22 cellular contexts compared by ENCODE assay signal in genomic region chr4:25694466-25694865, GRCh38. TPM values are rescaled to one million over a fixed set of nuclear protein-coding genes. Genes with fewer than 3 reads are reported as not detected.
DNase-seq lines count a peak whose midpoint lies in the region; ATAC-seq, FAIRE-seq and TF ChIP-seq lines count a peak whose summit lies in the region.
"Had no signal": no experiment of that assay in that cellular context is flagged by ENCODE, and none has a peak within 500 bp of the region (broad histone marks: within the 10 kb centered on the region; RNA-seq: fewer than 3 reads in every experiment).

No MANE protein-coding gene starts in this region.

- no peak overlapping the region for H3K4me3 Mint-ChIP-seq in MCF 10A (ENCODE audit: unreplicated experiment)
- H3K4me3 Mint-ChIP-seq in activated CD8-positive, alpha-beta T cell treated with anti-CD3 and anti-CD28 coated beads, Interleukin-2, amount 10 ng/mL, durations not matched to agents 7 days and 5 days: no peak overlapping the region
- H3K4me3 Mint-ChIP-seq: activated naive CD4-positive, alpha-beta T cell treated with anti-CD3 and anti-CD28 coated beads for 36 hours; naive thymus-derived CD8-positive, alpha-beta T cell; stimulated activated memory B cell treated with anti-CD40 and anti-IgM and Interleukin-4, amounts not matched to agents 10 μg/mL and 1 μg/mL and 100 μg/mL, for 72 hours had no signal

- H3K4me1 ChIP-seq in mammary epithelial cell (ENCODE audit: insufficient read depth, low read length) (no peaks in the 10 kb centered on the region), small intestine (ENCODE audit: control insufficient read depth in 2 of 2, insufficient read depth in 1 of 2, low read depth in 1 of 2, low read length in 1 of 2) (peaks cover 4 to 5% of the 10 kb centered on the region in 2 donors)
- H3K4me1 ChIP-seq: left lung, SJSA1, tibial nerve had no signal

- peaks cover 6% of the 10 kb centered on the region for H3K4me1 Mint-ChIP-seq in MCF 10A (ENCODE audit: insufficient read depth, unreplicated experiment)
- peaks cover 4% of the 10 kb centered on the region for H3K4me1 Mint-ChIP-seq in activated CD8-positive, alpha-beta T cell treated with anti-CD3 and anti-CD28 coated beads, Interleukin-2, amount 10 ng/mL, durations not matched to agents 7 days and 5 days (ENCODE audit: low read depth)
- H3K4me1 Mint-ChIP-seq: naive thymus-derived CD8-positive, alpha-beta T cell; stimulated activated memory B cell treated with anti-CD40 and anti-IgM and Interleukin-4, amounts not matched to agents 10 μg/mL and 1 μg/mL and 100 μg/mL, for 72 hours had no signal

- CTCF ChIA-PET in MCF 10A (lab: Yijun Ruan, JAX) (interaction anchor here (0.9 kb wide), 1 partner anchor 9 kb away, joined by 4 read pairs; no protein-coding TSS in a partner anchor), mammary epithelial cell (lab: Charles Lee; ENCODE audit: low non-redundant PET) (no interaction called here)
- CTCF ChIA-PET in activated CD8-positive, alpha-beta T cell treated with anti-CD3 and anti-CD28 coated beads, Interleukin-2, amount 10 ng/mL, durations not matched to agents 7 days and 5 days (lab: Charles Lee): no interaction called here

- dilution Hi-C loops in mammary epithelial cell (cut with HindIII; ENCODE audit: low sequenced_read_pairs): no loop called here

- intact Hi-C loops in MCF 10A (cut with micrococcal nuclease): no loop called here
- intact Hi-C loops in mammary epithelial cell (cut with micrococcal nuclease): no loop called here

- TF ChIP-seq CTCF in MCF 10A (IDR thresholded peaks at IDR 0.05; ENCODE audit: unreplicated experiment): no peak
- TF ChIP-seq CTCF in mammary epithelial cell (conservative IDR thresholded peaks at IDR 0.05 in 1 of 2, IDR thresholded peaks at IDR 0.05 in 1 of 2; ENCODE audit: extremely low read depth in 1 of 2, insufficient read depth in 1 of 2, low read depth in 1 of 2, low read length in 2 of 2): no peak
- no peak for TF ChIP-seq CTCF in GM13976 (IDR thresholded peaks at IDR 0.05; ENCODE audit: borderline replicate concordance, control extremely low read depth, extremely low read depth, insufficient read depth, missing control alignments)

- H3K27me3 ChIP-seq in mammary epithelial cell (ENCODE audit: insufficient read depth, low read length) (no peaks in the 10 kb centered on the region), small intestine (ENCODE audit: control insufficient read depth in 2 of 2, insufficient read depth in 2 of 2, low read length in 2 of 2) (no peaks in the 10 kb centered on the region)
- H3K27me3 ChIP-seq: left lung, SJSA1, tibial nerve had no signal

- peaks cover 11% of the 10 kb centered on the region for H3K9me3 Mint-ChIP-seq in MCF 10A (ENCODE audit: unreplicated experiment)
- peaks cover 3% of the 10 kb centered on the region for H3K9me3 Mint-ChIP-seq in activated CD8-positive, alpha-beta T cell treated with anti-CD3 and anti-CD28 coated beads, Interleukin-2, amount 10 ng/mL, durations not matched to agents 7 days and 5 days (ENCODE audit: insufficient read depth)

- no peak overlapping the region for H3K4me2 ChIP-seq in mammary epithelial cell (ENCODE audit: insufficient read depth, low read depth, low read length)
- H3K4me2 ChIP-seq: smooth muscle cell had no signal

- no peak overlapping the region for H2AFZ ChIP-seq in mammary epithelial cell (ENCODE audit: low read depth, low read length)

- H3K4me3 ChIP-seq in mammary epithelial cell (replicated peaks in 1 of 3; ENCODE audit: insufficient read depth in 1 of 3, low read depth in 2 of 3, low read length in 3 of 3) (no peak overlapping the region), small intestine (ENCODE audit: low read depth in 1 of 2, low read length in 2 of 2) (no peak overlapping the region)
- H3K4me3 ChIP-seq: left lung, SJSA1, smooth muscle cell, tibial nerve had no signal

- no peak overlapping the region for H3K27ac Mint-ChIP-seq in MCF 10A (ENCODE audit: low read depth, unreplicated experiment)
- H3K27ac Mint-ChIP-seq in activated CD8-positive, alpha-beta T cell treated with anti-CD3 and anti-CD28 coated beads, Interleukin-2, amount 10 ng/mL, durations not matched to agents 7 days and 5 days: no peak overlapping the region
- H3K27ac Mint-ChIP-seq: activated naive CD4-positive, alpha-beta T cell treated with anti-CD3 and anti-CD28 coated beads for 36 hours; naive thymus-derived CD8-positive, alpha-beta T cell; stimulated activated memory B cell treated with anti-CD40 and anti-IgM and Interleukin-4, amounts not matched to agents 10 μg/mL and 1 μg/mL and 100 μg/mL, for 72 hours had no signal

- no peak overlapping the region for H3K9ac ChIP-seq in mammary epithelial cell (ENCODE audit: insufficient read depth, low read length)

- in situ Hi-C loops in mammary epithelial cell (cut with MboI; ENCODE audit: low sequenced_read_pairs in 2 of 2): no loop called here
- in situ Hi-C loops in GM13976 (cut with MboI; ENCODE audit: low sequenced_read_pairs, unreplicated experiment): no loop called here

- H3K27ac ChIP-seq in mammary epithelial cell (ENCODE audit: insufficient read depth, low read depth, low read length) (no peak overlapping the region), small intestine (ENCODE audit: low read depth in 1 of 2, low read length in 1 of 2) (peak overlapping the region in 1 of 2 donors; percentile 61)
- H3K27ac ChIP-seq: 22Rv1, HL-60, left lung, SJSA1, tibial nerve had no signal

- POLR2A ChIA-PET in MCF 10A (lab: Yijun Ruan, JAX): no interaction called here
- POLR2A ChIA-PET in activated CD8-positive, alpha-beta T cell treated with anti-CD3 and anti-CD28 coated beads, Interleukin-2, amount 10 ng/mL, durations not matched to agents 7 days and 5 days (lab: Charles Lee): no interaction called here

- 63% methylated on average over 3 of the region's 3 CpGs for whole genome bisulfite sequencing in mammary epithelial cell (ENCODE audit: low coverage, missing lambda C conversion rate)
- 29 to 41% (median 29%) methylated on average over 3 of the region's 3 CpGs for WGBS in small intestine, 3 donors

- FAIRE-seq in RCC 7860 (lab: Jason Lieb, UNC): no peak
- no peak for FAIRE-seq in small intestine (lab: Jason Lieb, UNC)

- no peaks in the 10 kb centered on the region for H3K36me3 Mint-ChIP-seq in MCF 10A (ENCODE audit: insufficient read depth, unreplicated experiment)
- no peaks in the 10 kb centered on the region for H3K36me3 Mint-ChIP-seq in activated CD8-positive, alpha-beta T cell treated with anti-CD3 and anti-CD28 coated beads, Interleukin-2, amount 10 ng/mL, durations not matched to agents 7 days and 5 days (ENCODE audit: low read depth)

- no peak for ATAC-seq in HG03457 (IDR thresholded peaks at IDR 0.05; ENCODE audit: unreplicated experiment)
- ATAC-seq in activated CD8-positive, alpha-beta T cell treated with anti-CD3 and anti-CD28 coated beads, Interleukin-2, amount 10 ng/mL, durations not matched to agents 7 days and 5 days: no peak
- ATAC-seq: left lung; naive thymus-derived CD8-positive, alpha-beta T cell; stimulated activated memory B cell treated with anti-CD40 and anti-IgM and Interleukin-4, amounts not matched to agents 10 μg/mL and 1 μg/mL and 100 μg/mL, for 72 hours had no signal

- H3K36me3 ChIP-seq in mammary epithelial cell (ENCODE audit: insufficient read depth, low read length) (no peaks in the 10 kb centered on the region), small intestine (ENCODE audit: control insufficient read depth in 2 of 2, insufficient read depth in 2 of 2, low read length in 2 of 2) (no peaks in the 10 kb centered on the region)
- H3K36me3 ChIP-seq: left lung, SJSA1, tibial nerve had no signal

- BruUV-seq in MCF 10A (replicated peaks; lab: Mats Ljungman, UMichigan): no TSS peak
- BruUV-seq in mammary epithelial cell (replicated peaks; lab: Mats Ljungman, UMichigan): no TSS peak

- no peaks in the 10 kb centered on the region for H4K20me1 ChIP-seq in mammary epithelial cell (ENCODE audit: insufficient read depth, low read length)

- no peaks in the 10 kb centered on the region for H3K27me3 Mint-ChIP-seq in MCF 10A (ENCODE audit: insufficient read depth, unreplicated experiment)
- no peaks in the 10 kb centered on the region for H3K27me3 Mint-ChIP-seq in activated CD8-positive, alpha-beta T cell treated with anti-CD3 and anti-CD28 coated beads, Interleukin-2, amount 10 ng/mL, durations not matched to agents 7 days and 5 days (ENCODE audit: low read depth)
- H3K27me3 Mint-ChIP-seq: stimulated activated memory B cell treated with anti-CD40 and anti-IgM and Interleukin-4, amounts not matched to agents 10 μg/mL and 1 μg/mL and 100 μg/mL, for 72 hours had no signal

- no peaks in the 10 kb centered on the region for H3K9me3 ChIP-seq in mammary epithelial cell (replicated peaks; ENCODE audit: insufficient read depth, low read length)
- H3K9me3 ChIP-seq in small intestine (ENCODE audit: control insufficient read depth, low read depth): no peaks in the 10 kb centered on the region
- H3K9me3 ChIP-seq: SJSA1 had no signal

- H3K79me2 ChIP-seq in mammary epithelial cell (ENCODE audit: insufficient read depth, low read length): no peaks in the 10 kb centered on the region

- DNase-seq in MCF 10A (ENCODE audit: unreplicated experiment) (peak; percentile 15), mammary epithelial cell (no peak), RCC 7860 (ENCODE audit: low spot score) (peak; percentile 40), foreskin melanocyte (peak; percentile 18), small intestine (peak; percentile 89), GM13976 (ENCODE audit: low spot score) (no peak)
- no peak for DNase-seq in activated CD8-positive, alpha-beta T cell treated with anti-CD3 and anti-CD28 coated beads, Interleukin-2, amount 10 ng/mL, durations not matched to agents 7 days and 5 days
- DNase-seq: activated CD4-positive, alpha-beta T cell treated with anti-CD3 and anti-CD28 coated beads for 4 hours; activated naive CD4-positive, alpha-beta T cell treated with anti-CD3 and anti-CD28 coated beads for 36 hours; DMS79 treated with DMSO at 0.1 percent for 48 hours; left lung; naive thymus-derived CD8-positive, alpha-beta T cell; NCI-H1694 treated with DMSO at 0.1 percent for 48 hours; NCI-H446; T-helper 9 cell had no signal

RNA-seq across cellular contexts. Expression of gene SLC34A2, which starts 38.8 kb away (rescaled TPM):
- not detected in 2 replicates for total RNA-seq in MCF 10A (2022)
- 1 to 10 TPM in 1 of 2 donors, not detected in 1; 1.5 TPM for total RNA-seq in mammary epithelial cell
- 0.08 TPM for polyA plus RNA-seq in mammary epithelial cell
- not detected for polyA minus RNA-seq in mammary epithelial cell
- 10 to 100 TPM in 1 of 3 donors, 1 to 10 TPM in 2; 1.9 to 28.6 (median 3.1) TPM for polyA plus RNA-seq in small intestine
- total RNA-seq in activated CD8-positive, alpha-beta T cell treated with anti-CD3 and anti-CD28 coated beads, Interleukin-2, amount 10 ng/mL, durations not matched to agents 7 days and 5 days: not detected
- total RNA-seq: activated naive CD4-positive, alpha-beta T cell treated with anti-CD3 and anti-CD28 coated beads for 36 hours; naive thymus-derived CD8-positive, alpha-beta T cell; SJSA1; tibial nerve had no signal
- polyA plus RNA-seq: naive thymus-derived CD8-positive, alpha-beta T cell; smooth muscle cell had no signal

Comparison
In these comparisons a context has a peak if more than half of its experiments do, and no peak if none do; other contexts are left out.
1. DNase-seq: peak in MCF 10A (single experiment), RCC 7860 (single experiment), foreskin melanocyte (single experiment) and small intestine (single experiment); none in mammary epithelial cell (single experiment), GM13976 (single experiment) and activated CD8-positive, alpha-beta T cell treated with anti-CD3 and anti-CD28 coated beads, Interleukin-2, amount 10 ng/mL, durations not matched to agents 7 days and 5 days (single experiment).